8 cellular contexts compared by ENCODE assay signal in genomic region chr3:128054363-128054762, GRCh38. TPM values are rescaled to one million over a fixed set of nuclear protein-coding genes. Genes with fewer than 3 reads are reported as not detected.
DNase-seq lines count a peak whose midpoint lies in the region; ATAC-seq and TF ChIP-seq lines count a peak whose summit lies in the region.

No MANE protein-coding gene starts in this region.

- in situ Hi-C loops in ACHN (cut with HindIII; ENCODE audit: low pct_ligation_motif_present, low pct_unique_long_range_greater_than_20kb, low sequenced_read_pairs): no loop called here

- peak overlapping the region; percentile 92 for H3K4me3 ChIP-seq in HFF-Myc (replicated peaks; ENCODE audit: low read depth, low read length)

- peak; percentile 16 for DNase-seq in ACHN
- no peak for DNase-seq in HFF-Myc (ENCODE audit: extremely low read depth, low read depth)
- DNase-seq in astrocyte of the hippocampus (ENCODE audit: low read depth, low spot score): peak; percentile 68
- peak; percentile 49 to 58 for DNase-seq in lung microvascular endothelial cell (ENCODE audit: low read depth in 2 of 2)
- DNase-seq in NCI-H2227 (lab: John Stamatoyannopoulos, UW; ENCODE audit: unreplicated experiment): no peak
- no peak for DNase-seq in islet precursor cell
- DNase-seq in OCI-M2 (lab: John Stamatoyannopoulos, UW; ENCODE audit: unreplicated experiment): no peak

- no peak for ATAC-seq in HG03095 (IDR thresholded peaks at IDR 0.05; ENCODE audit: unreplicated experiment)

- no peak for TF ChIP-seq CTCF in HFF-Myc (IDR thresholded peaks at IDR 0.05; ENCODE audit: low read depth, low read length, missing control alignments)

RNA-seq across cellular contexts. Expression of gene SEC61A1, which starts 2.1 kb away (rescaled TPM):
- total RNA-seq in lung microvascular endothelial cell: 166 and 203 TPM in 2 replicates

Comparison
In these comparisons a context has a peak if more than half of its experiments do, and no peak if none do; other contexts are left out.
1. DNase-seq: peak in ACHN (single experiment), astrocyte of the hippocampus (single experiment) and lung microvascular endothelial cell (2 of 2); none in HFF-Myc (single experiment), NCI-H2227 (single experiment), islet precursor cell (single experiment) and OCI-M2 (single experiment).